Comparison of ENCODE assay signal across 10 cellular contexts in genomic region chr20:20869161-20869560, GRCh38.
"Had no signal": no experiment of that assay in that cellular context is flagged by ENCODE, and none has a peak within 500 bp of the region (broad histone marks: within the 10 kb centered on the region; RNA-seq: fewer than 3 reads in every experiment).

No MANE protein-coding gene starts in this region.

- H3K36me3 ChIP-seq: HAP-1 had no signal

- ATAC-seq: HCT116 had no signal

- H3K9ac ChIP-seq: GM23248 had no signal

- H3K9me3 ChIP-seq: HAP-1 had no signal

- H3K4me3 ChIP-seq: GM23248, HAP-1 had no signal

- H2AFZ ChIP-seq: GM23248 had no signal

- DNase-seq: GM23248, GOT3, H7, H9, HCEC 1CT, HFFc6 had no signal

- H3K9me3 Mint-ChIP-seq: H9, HFFc6 had no signal

- FAIRE-seq: H1, H54 had no signal

- H3K4me1 ChIP-seq: HAP-1 had no signal

- H3K27ac Mint-ChIP-seq: H9, HFFc6 had no signal

- H3K4me3 Mint-ChIP-seq: H9, HFFc6 had no signal

- H3K27ac ChIP-seq: GM23248 had no signal
